ENCODE assay signal across 16 cellular contexts in the genomic region with DNA sequence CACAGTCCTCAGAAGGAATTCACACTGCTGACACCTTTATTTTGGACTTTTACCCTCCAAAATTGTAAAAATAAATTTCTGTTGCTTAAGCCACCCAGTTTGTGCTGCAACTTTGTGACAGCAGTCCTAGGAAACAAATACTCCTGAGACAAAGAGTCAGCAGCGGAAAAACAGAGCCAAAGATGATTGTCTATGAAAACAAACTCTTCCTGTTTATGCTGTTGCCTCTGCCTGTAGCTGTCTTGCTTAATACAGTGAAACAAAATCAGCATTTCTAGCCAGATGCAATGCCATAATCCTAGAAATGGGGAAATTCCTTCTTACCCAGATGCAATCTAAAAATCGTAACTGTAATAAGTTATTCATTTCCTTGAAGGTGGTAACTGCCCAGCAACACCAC.
"Had no signal": no experiment of that assay in that cellular context is flagged by ENCODE, and none has a peak within 500 bp of the region (broad histone marks: within the 10 kb centered on the region; RNA-seq: fewer than 3 reads in every experiment).

No MANE protein-coding gene starts in this region.

- H3K27ac ChIP-seq: ovary, tibial artery, VCaP had no signal

- H3K36me3 Mint-ChIP-seq: stimulated activated effector memory CD8-positive, alpha-beta T cell treated with anti-CD3 and anti-CD28 coated beads, Interleukin-12 subunit alpha, Interleukin-12 subunit beta, amount 100 ng/mL, for 72 hours had no signal

- H3K36me3 ChIP-seq: ovary, tibial artery had no signal

- H3K27me3 ChIP-seq: ovary, tibial artery had no signal

- H3K27me3 Mint-ChIP-seq: activated naive CD8-positive, alpha-beta T cell treated with anti-CD3 and anti-CD28 coated beads, Interleukin-2, amount 50 U/mL, for 24 hours; activated T-helper 17 cell treated with anti-CD3 and anti-CD28 coated beads, Interleukin-2, amount 50 U/mL, for 72 hours had no signal

- DNase-seq: activated CD4-positive, alpha-beta T cell treated with anti-CD3 and anti-CD28 coated beads for 1 hour; activated CD4-positive, alpha-beta T cell treated with anti-CD3 and anti-CD28 coated beads, Interleukin-2, amount 50 U/mL, for 4 hours; activated naive CD4-positive, alpha-beta T cell treated with Interleukin-2 at 50 U/mL for 16 hours; activated naive CD8-positive, alpha-beta T cell treated with anti-CD3 and anti-CD28 coated beads, Interleukin-2, amount 50 U/mL, for 24 hours; activated T-cell treated with anti-CD3 and anti-CD28 coated beads for 4 hours; aorta; erythroblast; islet precursor cell; mammary epithelial cell; nephron progenitor cell; ovary; T-helper 9 cell; tibial artery had no signal

- H3K4me3 Mint-ChIP-seq: activated naive CD8-positive, alpha-beta T cell treated with anti-CD3 and anti-CD28 coated beads, Interleukin-2, amount 50 U/mL, for 24 hours; activated T-helper 17 cell treated with anti-CD3 and anti-CD28 coated beads, Interleukin-2, amount 50 U/mL, for 72 hours; stimulated activated effector memory CD8-positive, alpha-beta T cell treated with anti-CD3 and anti-CD28 coated beads, Interleukin-12 subunit alpha, Interleukin-12 subunit beta, amount 100 ng/mL, for 72 hours had no signal

- H3K4me1 ChIP-seq: tibial artery had no signal

- H3K27ac Mint-ChIP-seq: activated naive CD8-positive, alpha-beta T cell treated with anti-CD3 and anti-CD28 coated beads, Interleukin-2, amount 50 U/mL, for 24 hours; activated T-helper 17 cell treated with anti-CD3 and anti-CD28 coated beads, Interleukin-2, amount 50 U/mL, for 72 hours; stimulated activated effector memory CD8-positive, alpha-beta T cell treated with anti-CD3 and anti-CD28 coated beads, Interleukin-12 subunit alpha, Interleukin-12 subunit beta, amount 100 ng/mL, for 72 hours had no signal

- H3K4me3 ChIP-seq: ovary, tibial artery had no signal

- H3K9me3 ChIP-seq: ovary, tibial artery had no signal

- H3K9me3 Mint-ChIP-seq: activated naive CD8-positive, alpha-beta T cell treated with anti-CD3 and anti-CD28 coated beads, Interleukin-2, amount 50 U/mL, for 24 hours; activated T-helper 17 cell treated with anti-CD3 and anti-CD28 coated beads, Interleukin-2, amount 50 U/mL, for 72 hours had no signal

- H3K4me1 Mint-ChIP-seq: activated naive CD8-positive, alpha-beta T cell treated with anti-CD3 and anti-CD28 coated beads, Interleukin-2, amount 50 U/mL, for 24 hours; activated T-helper 17 cell treated with anti-CD3 and anti-CD28 coated beads, Interleukin-2, amount 50 U/mL, for 72 hours; stimulated activated effector memory CD8-positive, alpha-beta T cell treated with anti-CD3 and anti-CD28 coated beads, Interleukin-12 subunit alpha, Interleukin-12 subunit beta, amount 100 ng/mL, for 72 hours had no signal
